In the genomic region with DNA sequence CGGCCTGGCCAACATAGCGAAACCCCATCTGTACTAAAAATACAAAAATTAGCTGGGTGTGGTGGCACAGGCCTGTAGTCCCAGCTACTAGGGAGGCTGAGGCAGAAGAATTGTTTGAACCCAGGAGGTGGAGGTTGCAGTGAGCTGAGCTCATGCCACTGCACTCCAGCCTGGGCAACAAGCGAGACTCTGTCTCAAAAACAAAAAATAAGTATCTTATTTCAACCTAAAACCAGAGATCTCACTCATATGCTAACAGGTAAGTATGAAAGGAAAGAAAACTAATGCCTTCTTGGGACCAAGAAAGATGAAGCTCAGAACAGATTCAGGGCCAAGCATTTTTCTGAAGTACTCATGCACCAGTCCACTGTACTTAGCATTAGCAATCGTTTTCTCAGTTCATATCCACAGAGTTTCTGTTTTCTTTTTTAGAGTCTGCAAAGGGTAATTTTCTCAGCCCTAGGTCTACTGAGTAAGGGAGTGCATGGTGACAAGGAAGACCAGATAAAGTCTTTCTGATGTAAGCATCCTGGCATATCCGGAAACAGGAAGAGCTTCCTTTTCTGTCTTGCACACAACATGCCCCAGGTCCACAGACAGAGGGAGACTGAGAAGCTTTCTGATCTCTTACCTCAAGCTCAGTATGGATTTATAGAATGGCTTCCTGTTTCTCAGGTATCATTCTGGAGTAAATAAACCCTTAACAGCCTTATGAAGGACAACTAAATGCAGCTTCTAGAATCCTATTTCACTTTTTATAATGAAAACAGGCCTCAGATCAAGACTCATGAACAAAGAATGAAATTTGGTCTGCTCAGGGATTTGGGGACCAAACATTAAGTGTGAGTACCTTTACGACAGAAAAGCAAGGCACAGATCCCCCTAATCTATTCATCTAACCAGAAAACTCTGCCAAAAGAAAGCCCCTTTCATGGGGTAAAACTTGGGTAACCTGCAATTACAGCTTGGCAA, we compare ENCODE assay signal across 1 cellular context.
TF ChIP-seq lines count a peak whose summit lies in the region.

No MANE protein-coding gene starts in this region.

TF ChIP-seq in GM23338, 12 proteins besides CTCF, POLR2A, EP300 and RAD21 (continued from another document):
- TF ChIP-seq ZNF331 (CRISPR knock-in tag; IDR thresholded peaks at IDR 0.05; ENCODE audit: low read depth): no peak
